Comparison of ENCODE assay signal across 8 cellular contexts in the genomic region with DNA sequence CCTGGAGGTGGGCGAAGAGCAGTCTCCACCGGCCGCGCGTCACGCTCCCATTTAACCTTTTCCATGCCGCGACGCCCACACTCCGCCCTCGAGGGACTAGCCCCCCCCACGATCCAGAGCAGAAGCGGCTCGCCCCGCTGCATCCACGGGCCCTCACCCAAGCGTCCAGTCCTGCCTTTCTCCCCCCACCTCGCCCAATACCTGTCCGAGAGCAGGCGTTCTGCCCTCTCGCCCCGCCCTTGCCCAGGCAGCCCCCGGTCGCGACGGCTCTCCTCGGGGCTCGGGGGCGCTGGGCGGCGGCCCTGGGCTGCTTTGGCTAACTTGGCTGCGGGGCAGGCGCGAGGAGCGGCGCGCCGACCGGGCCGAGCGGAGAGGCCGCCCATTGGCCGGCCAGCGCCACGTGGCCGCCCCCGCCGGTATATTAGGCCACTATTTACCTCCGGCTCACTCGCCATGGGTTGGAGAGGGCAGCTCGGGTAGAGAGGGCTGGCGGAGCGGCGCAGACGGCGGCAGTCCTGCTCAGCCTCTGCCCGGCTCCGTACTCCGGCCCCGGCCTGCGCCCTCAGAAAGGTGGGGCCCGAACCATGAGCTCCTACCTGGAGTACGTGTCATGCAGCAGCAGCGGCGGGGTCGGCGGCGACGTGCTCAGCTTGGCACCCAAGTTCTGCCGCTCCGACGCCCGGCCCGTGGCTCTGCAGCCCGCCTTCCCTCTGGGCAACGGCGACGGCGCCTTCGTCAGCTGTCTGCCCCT. TPM values are rescaled to one million over a fixed set of nuclear protein-coding genes. Genes with fewer than 3 reads are reported as not detected.
DNase-seq lines count a peak whose midpoint lies in the region; ATAC-seq and TF ChIP-seq lines count a peak whose summit lies in the region.

A gene (plus strand): TSS at position 451 of the 751 bp plus-strand sequence. CDS start 134 bp downstream, at position 585.

- no peak within 1 kb of the TSS for H3K27ac Mint-ChIP-seq in stimulated activated naive CD8-positive, alpha-beta T cell treated with anti-CD3 and anti-CD28 coated beads, Interleukin-15, Interleukin-2, amounts not matched to agents 100 ng/mL and 50 ng/mL, for 24 hours

- H3K9me3 Mint-ChIP-seq in stimulated activated naive CD8-positive, alpha-beta T cell treated with anti-CD3 and anti-CD28 coated beads, Interleukin-15, Interleukin-2, amounts not matched to agents 100 ng/mL and 50 ng/mL, for 24 hours = no peaks in the 10 kb centered on the region

- H3K4me3 Mint-ChIP-seq in stimulated activated naive CD8-positive, alpha-beta T cell treated with anti-CD3 and anti-CD28 coated beads, Interleukin-15, Interleukin-2, amounts not matched to agents 100 ng/mL and 50 ng/mL, for 24 hours = peak within 1 kb of the TSS; percentile 87

- CTCF ChIA-PET in AG04449 (lab: Yijun Ruan, JAX) = interaction anchor here (0.8 to 1.4 kb wide), 7 partner anchors 8 to 293 kb away, joined by 3 to 6 read pairs (median 3); no protein-coding TSS in a partner anchor

- peak within 1 kb of the TSS; percentile 72 for H3K4me3 ChIP-seq in AG04449 (ENCODE audit: low read depth, low read length)

- peaks cover 81% of the 10 kb centered on the region for H3K27me3 Mint-ChIP-seq in stimulated activated naive CD8-positive, alpha-beta T cell treated with anti-CD3 and anti-CD28 coated beads, Interleukin-15, Interleukin-2, amounts not matched to agents 100 ng/mL and 50 ng/mL, for 24 hours

- intact Hi-C loops in left colon (cut with DNase I, micrococcal nuclease) = no loop called here

- TF ChIP-seq CTCF in AG04449 (IDR thresholded peaks at IDR 0.05; ENCODE audit: insufficient read depth, low read length, missing control alignments) (no peak), GM13976 (IDR thresholded peaks at IDR 0.05; ENCODE audit: borderline replicate concordance, control extremely low read depth, extremely low read depth, insufficient read depth, missing control alignments) (no peak)

- peaks cover 3% of the 10 kb centered on the region for H3K36me3 Mint-ChIP-seq in stimulated activated naive CD8-positive, alpha-beta T cell treated with anti-CD3 and anti-CD28 coated beads, Interleukin-15, Interleukin-2, amounts not matched to agents 100 ng/mL and 50 ng/mL, for 24 hours (ENCODE audit: low read depth)

- POLR2A ChIA-PET in AG04449 (lab: Yijun Ruan, JAX) = interaction anchor here (0.5 kb wide), 1 partner anchor 57 kb away, joined by 3 read pairs; no protein-coding TSS in a partner anchor

- in situ Hi-C loops in GM13976 (cut with MboI; ENCODE audit: low sequenced_read_pairs, unreplicated experiment) = no loop called here

- peaks cover 20% of the 10 kb centered on the region for H3K4me1 Mint-ChIP-seq in stimulated activated naive CD8-positive, alpha-beta T cell treated with anti-CD3 and anti-CD28 coated beads, Interleukin-15, Interleukin-2, amounts not matched to agents 100 ng/mL and 50 ng/mL, for 24 hours (ENCODE audit: low read depth)

- no peak within 1 kb of the TSS for H3K27ac ChIP-seq in caudate nucleus (ENCODE audit: low read depth, low read length)

- ATAC-seq in left colon (peak; percentile 86), HG02623 (IDR thresholded peaks at IDR 0.05; ENCODE audit: unreplicated experiment) (no peak)

- DNase-seq in AG04449 (ENCODE audit: low read depth, low spot score) (no peak), GM13976 (ENCODE audit: low spot score) (peak; percentile 65), NCI-H526 treated with DMSO at 0.1 percent for 48 hours (lab: John Stamatoyannopoulos, UW) (peak; percentile 75), caudate nucleus (lab: John Stamatoyannopoulos, UW) (peak in 31 of 61 donors; percentile 6 to 64 (median 23)), left colon (peak; percentile 75 to 84), NOMO-1 (lab: John Stamatoyannopoulos, UW; ENCODE audit: unreplicated experiment in 2 of 2) (no peak)

RNA-seq across cellular contexts. Expression of the gene that starts here (rescaled TPM):
- total RNA-seq in left colon = 1 to 10 TPM; 3.5 to 6.9 TPM

Comparison
In these comparisons a context has a peak if more than half of its experiments do, and no peak if none do; other contexts are left out.
1. DNase-seq: peak in GM13976 (single experiment), NCI-H526 treated with DMSO at 0.1 percent for 48 hours (single experiment), caudate nucleus (31 of 61) and left colon (2 of 2); none in AG04449 (single experiment) and NOMO-1 (0 of 2).